In the genomic region with DNA sequence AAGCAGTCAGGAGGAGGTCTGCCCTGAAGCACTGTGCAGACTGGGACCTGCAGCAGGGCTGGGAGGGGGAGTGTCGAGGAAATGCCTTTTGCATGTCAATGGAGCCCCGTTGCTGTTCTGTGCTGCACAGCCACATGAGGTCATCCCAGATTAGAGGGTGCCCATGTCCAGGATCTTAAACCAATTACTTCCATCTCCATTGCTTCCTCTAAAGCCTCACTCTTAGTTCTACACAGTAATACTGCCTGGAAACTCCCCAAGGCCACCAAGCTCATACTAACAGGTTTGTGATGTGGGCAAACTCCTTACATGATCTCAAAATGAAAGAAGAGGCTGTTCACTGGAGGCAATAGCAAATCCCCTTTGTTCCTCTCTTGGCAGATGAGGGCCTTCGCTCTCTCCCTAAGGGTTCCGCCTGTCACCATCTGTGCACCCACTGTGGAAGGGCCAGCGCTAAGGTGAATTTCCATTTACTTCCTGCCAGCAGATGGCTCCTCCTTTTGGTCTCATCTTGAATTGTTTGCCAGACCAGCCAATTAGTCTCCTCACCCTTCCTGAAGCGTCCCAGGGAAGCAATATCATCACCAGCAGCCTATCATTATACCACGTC, we compare ENCODE assay signal across 9 cellular contexts. TPM values are rescaled to one million over a fixed set of nuclear protein-coding genes. Genes with fewer than 3 reads are reported as not detected.
DNase-seq lines count a peak whose midpoint lies in the region; ATAC-seq and TF ChIP-seq lines count a peak whose summit lies in the region.
"Had no signal": no experiment of that assay in that cellular context is flagged by ENCODE, and none has a peak within 500 bp of the region (broad histone marks: within the 10 kb centered on the region; RNA-seq: fewer than 3 reads in every experiment).

No MANE protein-coding gene starts in this region.

- no peaks in the 10 kb centered on the region for H3K79me2 ChIP-seq in Loucy (ENCODE audit: insufficient read depth, low read length)

- H3K4me1 ChIP-seq in right atrium auricular region (peaks cover 0 to 4% of the 10 kb centered on the region in 2 donors), Loucy (ENCODE audit: insufficient read depth, low read length, poor library complexity, severe bottlenecking) (peaks cover 8% of the 10 kb centered on the region)
- H3K4me1 ChIP-seq: pancreas had no signal

- no peaks in the 10 kb centered on the region for H3K27me3 ChIP-seq in right atrium auricular region
- H3K27me3 ChIP-seq in Loucy (ENCODE audit: insufficient read depth, low read length, poor library complexity, severe bottlenecking), result no peaks in the 10 kb centered on the region
- H3K27me3 ChIP-seq: pancreas had no signal

- no peak overlapping the region for H3K9ac ChIP-seq in Loucy (ENCODE audit: low read depth, low read length, poor library complexity, severe bottlenecking)

- ATAC-seq in Right ventricle myocardium superior (ENCODE audit: poor library complexity), result peak; percentile 39
- ATAC-seq in HG03025 (IDR thresholded peaks at IDR 0.05; ENCODE audit: low FRiP score, unreplicated experiment), result no peak

- no peaks in the 10 kb centered on the region for H4K20me1 ChIP-seq in Loucy (ENCODE audit: insufficient read depth, low read length, poor library complexity, severe bottlenecking)

- no peak overlapping the region for H3K4me3 ChIP-seq in right atrium auricular region
- H3K4me3 ChIP-seq in Loucy (ENCODE audit: low read length, poor library complexity, severe bottlenecking), result no peak overlapping the region
- H3K4me3 ChIP-seq: pancreas had no signal

- TF ChIP-seq CTCF in right atrium auricular region (IDR thresholded peaks at IDR 0.05) (peak in 1 of 2 donors; percentile 23), Loucy (conservative IDR thresholded peaks at IDR 0.05; ENCODE audit: low read length) (peak; percentile 33; the same call in 1 of the 2 replicates)

- no peaks in the 10 kb centered on the region for H3K9me2 ChIP-seq in Loucy (replicated peaks; ENCODE audit: low read depth, low read length)

- intact Hi-C loops in Right ventricle myocardium superior (cut with DNase I), result no loop called here

- peak overlapping the region; percentile 54 for H2AFZ ChIP-seq in Loucy (ENCODE audit: low read length)

- no peak overlapping the region for H3K4me2 ChIP-seq in Loucy (ENCODE audit: low read depth, low read length, poor library complexity, severe bottlenecking)

- no peak overlapping the region for H3K27ac ChIP-seq in right atrium auricular region
- H3K27ac ChIP-seq: pancreas had no signal

- H3K36me3 ChIP-seq in right atrium auricular region (no peaks in the 10 kb centered on the region), Loucy (ENCODE audit: insufficient read depth, low read length) (no peaks in the 10 kb centered on the region)
- H3K36me3 ChIP-seq: pancreas had no signal

- H3K9me3 ChIP-seq in right atrium auricular region, result no peaks in the 10 kb centered on the region
- H3K9me3 ChIP-seq in Loucy (ENCODE audit: insufficient read depth, low read depth, low read length), result no peaks in the 10 kb centered on the region
- H3K9me3 ChIP-seq: pancreas had no signal

- DNase-seq in Right ventricle myocardium superior (no peak), right atrium auricular region (ENCODE audit: low spot score) (no peak), cerebellar nuclear complex (lab: John Stamatoyannopoulos, UW) (peak; percentile 78 to 87), renal cortical epithelial cell (ENCODE audit: low read depth) (peak; percentile 10), DMS79 treated with DMSO at 0.1 percent for 48 hours (lab: John Stamatoyannopoulos, UW) (no peak), NCI-H1105 treated with DMSO at 0.1 percent for 48 hours (lab: John Stamatoyannopoulos, UW) (no peak)
- DNase-seq: pancreas had no signal

- H3F3A ChIP-seq in Loucy (ENCODE audit: low read depth), result no peaks in the 10 kb centered on the region

RNA-seq across cellular contexts. Expression of gene LTA4H, which starts 35.4 kb away (rescaled TPM):
- total RNA-seq in Right ventricle myocardium superior, result 36.6 TPM
- total RNA-seq in right atrium auricular region, result 10 to 100 TPM; 42.3 to 45.5 TPM
- total RNA-seq in renal cortical epithelial cell, result 92.9 and 112 TPM in 2 replicates

Comparison
In these comparisons a context has a peak if more than half of its experiments do, and no peak if none do; other contexts are left out.
1. DNase-seq: peak in cerebellar nuclear complex (2 of 2) and renal cortical epithelial cell (single experiment); none in Right ventricle myocardium superior (single experiment), right atrium auricular region (single experiment), DMS79 treated with DMSO at 0.1 percent for 48 hours (single experiment) and NCI-H1105 treated with DMSO at 0.1 percent for 48 hours (single experiment).